ENCODE assay signal across 9 cellular contexts in genomic region chr11:67628710-67629385, GRCh38. TPM values are rescaled to one million over a fixed set of nuclear protein-coding genes. Genes with fewer than 3 reads are reported as not detected.
DNase-seq lines count a peak whose midpoint lies in the region; ATAC-seq and TF ChIP-seq lines count a peak whose summit lies in the region.
"Had no signal": no experiment of that assay in that cellular context is flagged by ENCODE, and none has a peak within 500 bp of the region (broad histone marks: within the 10 kb centered on the region; RNA-seq: fewer than 3 reads in every experiment).

No MANE protein-coding gene starts in this region.

- H3K36me3 ChIP-seq in Karpas-422 (ENCODE audit: insufficient read depth, low read length) (no peaks in the 10 kb centered on the region; the same call in 1 of the 2 replicates), mucosa of stomach (ENCODE audit: control insufficient read depth, insufficient read depth, low read length) (no peaks in the 10 kb centered on the region), BE2C (no peaks in the 10 kb centered on the region)

- no peaks in the 10 kb centered on the region for H3K9me2 ChIP-seq in Karpas-422 (replicated peaks; ENCODE audit: insufficient read depth, low read length)

- ATAC-seq in central memory CD8-positive, alpha-beta T cell (replicated peaks; ENCODE audit: extremely low read depth, poor library complexity, severe bottlenecking) = no peak
- no peak for ATAC-seq in GM18867 (IDR thresholded peaks at IDR 0.05; ENCODE audit: unreplicated experiment)
- no peak for ATAC-seq in HG02798 (IDR thresholded peaks at IDR 0.05; ENCODE audit: poor library complexity, unreplicated experiment)
- no peak for ATAC-seq in HG02840 (IDR thresholded peaks at IDR 0.05; ENCODE audit: low FRiP score, unreplicated experiment)

- peak overlapping the region; percentile 39 for H2AFZ ChIP-seq in Karpas-422 (ENCODE audit: low read length)

- H3K9ac ChIP-seq in Karpas-422 (ENCODE audit: low read length) (peak overlapping the region; percentile 80), mucosa of stomach (ENCODE audit: low read length) (peak overlapping the region; percentile 54)

- peaks cover 26% of the 10 kb centered on the region for H3K4me1 ChIP-seq in Karpas-422 (ENCODE audit: low read length)
- H3K4me1 ChIP-seq in mucosa of stomach (ENCODE audit: control insufficient read depth, insufficient read depth, low read length) = peaks cover 45% of the 10 kb centered on the region
- no peaks in the 10 kb centered on the region for H3K4me1 ChIP-seq in BE2C

- H3K9me3 ChIP-seq in Karpas-422 (ENCODE audit: low read length) = no peaks in the 10 kb centered on the region
- no peaks in the 10 kb centered on the region for H3K9me3 ChIP-seq in mucosa of stomach (ENCODE audit: control insufficient read depth, low read length)
- no peaks in the 10 kb centered on the region for H3K9me3 ChIP-seq in BE2C

- DNase-seq in Karpas-422 (no peak), BE2C (no peak)
- no peak for DNase-seq in central memory CD8-positive, alpha-beta T cell (ENCODE audit: low spot score in 2 of 2)

- no peak for TF ChIP-seq CTCF in 22Rv1 (IDR thresholded peaks at IDR 0.05)
- TF ChIP-seq CTCF in BE2C (IDR thresholded peaks at IDR 0.05; ENCODE audit: low read depth, low read length) = no peak

- H3K4me2 ChIP-seq in Karpas-422 (ENCODE audit: low read depth, low read length, poor library complexity, severe bottlenecking) = peak overlapping the region; percentile 68

- H3K4me3 Mint-ChIP-seq in central memory CD8-positive, alpha-beta T cell = peak overlapping the region; percentile 87

- H3K79me2 ChIP-seq in Karpas-422 (ENCODE audit: low read length) = no peaks in the 10 kb centered on the region

- H3K27me3 Mint-ChIP-seq in central memory CD8-positive, alpha-beta T cell = no peaks in the 10 kb centered on the region

- H3K9me3 Mint-ChIP-seq in central memory CD8-positive, alpha-beta T cell = no peaks in the 10 kb centered on the region

- no peaks in the 10 kb centered on the region for H3K27me3 ChIP-seq in Karpas-422 (ENCODE audit: low read length)
- no peaks in the 10 kb centered on the region for H3K27me3 ChIP-seq in mucosa of stomach (ENCODE audit: control insufficient read depth, insufficient read depth, low read length)
- H3K27me3 ChIP-seq in BE2C = no peaks in the 10 kb centered on the region

- H3K27ac ChIP-seq in 22Rv1 (peak overlapping the region; percentile 93), Karpas-422 (ENCODE audit: low read length) (no peak overlapping the region)

- H3K4me3 ChIP-seq in Karpas-422 (ENCODE audit: low read length) (peak overlapping the region; percentile 61), mucosa of stomach (ENCODE audit: low read length) (peak overlapping the region; percentile 45), BE2C (ENCODE audit: low read depth, low read length) (no peak overlapping the region; the same call in 1 of the 2 replicates)

- no peaks in the 10 kb centered on the region for H4K20me1 ChIP-seq in Karpas-422 (ENCODE audit: insufficient read depth, low read depth, low read length)

- H3K36me3 Mint-ChIP-seq in central memory CD8-positive, alpha-beta T cell (ENCODE audit: insufficient read depth) = peaks cover 3% of the 10 kb centered on the region

- H3K4me1 Mint-ChIP-seq in central memory CD8-positive, alpha-beta T cell = peaks cover 13% of the 10 kb centered on the region

- peak overlapping the region; percentile 61 for H3K27ac Mint-ChIP-seq in central memory CD8-positive, alpha-beta T cell (ENCODE audit: low read depth)

RNA-seq across cellular contexts. Expression of gene NUDT8, which starts 0.9 kb away (rescaled TPM):
- total RNA-seq in Karpas-422 (2014; rRNA removed; shearing (Covaris generic); ENCODE audit: low replicate concordance) = 10.4 and 35.4 TPM in 2 replicates
- polyA plus RNA-seq in BE2C (2012; ENCODE audit: insufficient read depth, insufficient read length, low read depth) = 1.2 TPM

RNA-seq across cellular contexts. Expression of gene TBX10, which starts 10.7 kb away (rescaled TPM):
- not detected in 2 replicates for total RNA-seq in Karpas-422 (2014; rRNA removed; shearing (Covaris generic); ENCODE audit: low replicate concordance)
- polyA plus RNA-seq in BE2C (2012; ENCODE audit: insufficient read depth, insufficient read length, low read depth) = not detected
- total RNA-seq: activated CD8-positive, alpha-beta memory T cell treated with anti-CD3 and anti-CD28 coated beads for 36 hours had no signal

RNA-seq across cellular contexts. Expression of gene ACY3, which starts 21.7 kb away (rescaled TPM):
- total RNA-seq in Karpas-422 (2014; rRNA removed; shearing (Covaris generic); ENCODE audit: low replicate concordance) = 0.89 and 2.2 TPM in 2 replicates
- polyA plus RNA-seq in BE2C (2012; ENCODE audit: insufficient read depth, insufficient read length, low read depth) = not detected

RNA-seq across cellular contexts. Expression of gene NDUFV1, which starts 22.1 kb away (rescaled TPM):
- 145 and 304 TPM in 2 replicates for total RNA-seq in Karpas-422 (2014; rRNA removed; shearing (Covaris generic); ENCODE audit: low replicate concordance)
- polyA plus RNA-seq in BE2C (2012; ENCODE audit: insufficient read depth, insufficient read length, low read depth) = 1,032 TPM

RNA-seq across cellular contexts. Expression of gene GSTP1, which starts 45.2 kb away (rescaled TPM):
- total RNA-seq in Karpas-422 (2014; rRNA removed; shearing (Covaris generic); ENCODE audit: low replicate concordance) = 1,085 and 1,200 TPM in 2 replicates
- polyA plus RNA-seq in BE2C (2012; ENCODE audit: insufficient read depth, insufficient read length, low read depth) = 1,067 TPM
